In the genomic region with DNA sequence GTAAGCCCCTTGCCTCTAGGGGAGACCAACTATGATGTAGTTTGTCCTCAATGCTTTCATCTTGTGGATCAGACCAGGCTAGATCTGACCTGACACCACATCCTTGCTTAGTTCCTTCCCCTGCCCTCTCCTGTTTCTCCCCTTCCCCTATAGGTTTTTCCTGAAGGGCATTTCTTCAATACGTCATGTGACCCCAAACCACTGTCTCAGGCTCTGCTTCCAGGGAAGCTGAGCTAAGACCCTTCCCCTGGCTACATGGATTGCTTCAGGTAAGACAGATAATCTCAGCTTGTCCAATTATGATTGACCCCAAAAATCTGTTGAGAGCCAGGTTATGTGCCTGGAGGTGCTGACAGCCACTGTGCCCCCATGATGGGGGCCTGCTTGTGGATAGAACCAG, we compare ENCODE assay signal across 29 cellular contexts.
"Had no signal": no experiment of that assay in that cellular context is flagged by ENCODE, and none has a peak within 500 bp of the region (broad histone marks: within the 10 kb centered on the region; RNA-seq: fewer than 3 reads in every experiment).

No MANE protein-coding gene starts in this region.

- H3K4me1 Mint-ChIP-seq: stimulated activated effector memory CD8-positive, alpha-beta T cell treated with anti-CD3 and anti-CD28 coated beads, Interleukin-12 subunit alpha, Interleukin-12 subunit beta, amount 100 ng/mL, for 72 hours; stimulated activated memory B cell treated with anti-CD40 and anti-IgM and Interleukin-4, amounts not matched to agents 10 μg/mL and 1 μg/mL and 100 μg/mL, for 72 hours; stimulated activated naive CD8-positive, alpha-beta T cell treated with anti-CD3 and anti-CD28 coated beads, Interleukin-15, amount 100 ng/mL, for 72 hours had no signal

- H3K9me3 ChIP-seq: stomach, suprapubic skin, testis, thoracic aorta, thyroid gland, tibial artery, transverse colon, upper lobe of left lung, upper lobe of right lung, uterus, vagina had no signal

- H3K9me3 Mint-ChIP-seq: stimulated activated effector memory CD8-positive, alpha-beta T cell treated with anti-CD3 and anti-CD28 coated beads, Interleukin-12 subunit alpha, Interleukin-12 subunit beta, amount 100 ng/mL, for 72 hours; stimulated activated memory B cell treated with anti-CD40 and anti-IgM and Interleukin-4, amounts not matched to agents 10 μg/mL and 1 μg/mL and 100 μg/mL, for 72 hours; stimulated activated naive CD8-positive, alpha-beta T cell treated with anti-CD3 and anti-CD28 coated beads, Interleukin-15, amount 100 ng/mL, for 72 hours; stimulated activated naive CD8-positive, alpha-beta T cell treated with anti-CD3 and anti-CD28 coated beads, Interleukin-15, Interleukin-2, amounts not matched to agents 100 ng/mL and 50 ng/mL, for 24 hours; type B pancreatic cell had no signal

- H3K4me3 Mint-ChIP-seq: stimulated activated effector memory CD8-positive, alpha-beta T cell treated with anti-CD3 and anti-CD28 coated beads, Interleukin-12 subunit alpha, Interleukin-12 subunit beta, amount 100 ng/mL, for 72 hours; stimulated activated memory B cell treated with anti-CD40 and anti-IgM and Interleukin-4, amounts not matched to agents 10 μg/mL and 1 μg/mL and 100 μg/mL, for 72 hours; stimulated activated naive B cell treated with anti-CD40 and anti-IgM and Interleukin-4, amounts not matched to agents 10 μg/mL and 1 μg/mL and 100 μg/mL, for 72 hours; stimulated activated naive CD8-positive, alpha-beta T cell treated with anti-CD3 and anti-CD28 coated beads, Interleukin-15, amount 100 ng/mL, for 72 hours; stimulated activated naive CD8-positive, alpha-beta T cell treated with anti-CD3 and anti-CD28 coated beads, Interleukin-15, Interleukin-2, amounts not matched to agents 100 ng/mL and 50 ng/mL, for 24 hours; type B pancreatic cell had no signal

- H3K36me3 Mint-ChIP-seq: stimulated activated effector memory CD8-positive, alpha-beta T cell treated with anti-CD3 and anti-CD28 coated beads, Interleukin-12 subunit alpha, Interleukin-12 subunit beta, amount 100 ng/mL, for 72 hours; stimulated activated memory B cell treated with anti-CD40 and anti-IgM and Interleukin-4, amounts not matched to agents 10 μg/mL and 1 μg/mL and 100 μg/mL, for 72 hours; stimulated activated naive B cell treated with anti-CD40 and anti-IgM and Interleukin-4, amounts not matched to agents 10 μg/mL and 1 μg/mL and 100 μg/mL, for 72 hours; type B pancreatic cell had no signal

- H3K27ac ChIP-seq: stomach, suprapubic skin, testis, thoracic aorta, thyroid gland, tibial artery, tibial nerve, transverse colon, upper lobe of left lung, upper lobe of right lung, uterus, vagina had no signal

- H3K4me1 ChIP-seq: stomach, suprapubic skin, testis, thyroid gland, tibial artery, tibial nerve, transverse colon, upper lobe of left lung, upper lobe of right lung, uterus, vagina had no signal

- DNase-seq: stimulated activated CD4-positive, alpha-beta T cell treated with anti-CD3 and anti-CD28 coated beads, Interleukin-2, amount 100 ng/mL, for 48 hours; stimulated activated CD4-positive, alpha-beta T cell treated with anti-CD3 and anti-CD28 coated beads, Interleukin-4, amount 100 ng/mL, for 1 hour; stimulated activated CD4-positive, alpha-beta T cell treated with anti-CD3 and anti-CD28 coated beads, Interleukin-4, amount 100 ng/mL, for 24 hours; stimulated activated CD4-positive, alpha-beta T cell treated with anti-CD3 and anti-CD28 coated beads, Interleukin-4, amount 100 ng/mL, for 4 hours; stimulated activated CD8-positive, alpha-beta memory T cell treated with anti-CD3 and anti-CD28 coated beads, Interleukin-4, amount 100 ng/mL, for 48 hours; stimulated activated naive B cell treated with anti-CD40 and anti-IgM and Interleukin-4, amounts not matched to agents 10 μg/mL and 1 μg/mL and 100 μg/mL, for 72 hours; stimulated activated naive CD4-positive, alpha-beta T cell; stimulated activated naive CD4-positive, alpha-beta T cell treated with Interleukin-2 at 50 U/mL for 16 hours; stimulated activated naive CD8-positive, alpha-beta T cell treated with anti-CD3 and anti-CD28 coated beads, Interleukin-15, amount 100 ng/mL, for 72 hours; stimulated activated naive CD8-positive, alpha-beta T cell treated with anti-CD3 and anti-CD28 coated beads, Interleukin-15, Interleukin-2, amounts not matched to agents 100 U/mL and 50 U/mL, for 24 hours; stomach; substantia nigra; testis; thyroid gland; tibial artery; transverse colon; trophoblast cell; upper lobe of left lung; upper lobe of right lung; uterus had no signal

- FAIRE-seq: urothelium cell line had no signal

- H3K36me3 ChIP-seq: stomach, suprapubic skin, thoracic aorta, thyroid gland, tibial artery, tibial nerve, transverse colon, upper lobe of left lung, upper lobe of right lung, uterus, vagina had no signal

- H3K27ac Mint-ChIP-seq: stimulated activated effector memory CD8-positive, alpha-beta T cell treated with anti-CD3 and anti-CD28 coated beads, Interleukin-12 subunit alpha, Interleukin-12 subunit beta, amount 100 ng/mL, for 72 hours; stimulated activated memory B cell treated with anti-CD40 and anti-IgM and Interleukin-4, amounts not matched to agents 10 μg/mL and 1 μg/mL and 100 μg/mL, for 72 hours; stimulated activated naive B cell treated with anti-CD40 and anti-IgM and Interleukin-4, amounts not matched to agents 10 μg/mL and 1 μg/mL and 100 μg/mL, for 72 hours; stimulated activated naive CD8-positive, alpha-beta T cell treated with anti-CD3 and anti-CD28 coated beads, Interleukin-15, amount 100 ng/mL, for 72 hours; stimulated activated naive CD8-positive, alpha-beta T cell treated with anti-CD3 and anti-CD28 coated beads, Interleukin-15, Interleukin-2, amounts not matched to agents 100 ng/mL and 50 ng/mL, for 24 hours; type B pancreatic cell had no signal

- H3K4me3 ChIP-seq: stomach, suprapubic skin, testis, thoracic aorta, thyroid gland, tibial artery, tibial nerve, transverse colon, upper lobe of left lung, upper lobe of right lung, uterus, vagina had no signal

- H3K27me3 Mint-ChIP-seq: type B pancreatic cell had no signal

- H3K27me3 ChIP-seq: testis, thyroid gland, tibial artery, tibial nerve, upper lobe of left lung, upper lobe of right lung, uterus, vagina had no signal

- ATAC-seq: stimulated activated effector memory CD8-positive, alpha-beta T cell treated with anti-CD3 and anti-CD28 coated beads, Interleukin-12 subunit alpha, Interleukin-12 subunit beta, amount 100 ng/mL, for 72 hours; stimulated activated memory B cell treated with anti-CD40 and anti-IgM and Interleukin-4, amounts not matched to agents 10 μg/mL and 1 μg/mL and 100 μg/mL, for 72 hours; stimulated activated naive B cell treated with anti-CD40 and anti-IgM and Interleukin-4, amounts not matched to agents 10 μg/mL and 1 μg/mL and 100 μg/mL, for 72 hours; stimulated activated naive CD8-positive, alpha-beta T cell treated with anti-CD3 and anti-CD28 coated beads, Interleukin-15, amount 100 ng/mL, for 72 hours; stimulated activated naive CD8-positive, alpha-beta T cell treated with anti-CD3 and anti-CD28 coated beads, Interleukin-15, Interleukin-2, amounts not matched to agents 100 U/mL and 50 U/mL, for 24 hours; upper lobe of right lung had no signal
